In the genomic region with DNA sequence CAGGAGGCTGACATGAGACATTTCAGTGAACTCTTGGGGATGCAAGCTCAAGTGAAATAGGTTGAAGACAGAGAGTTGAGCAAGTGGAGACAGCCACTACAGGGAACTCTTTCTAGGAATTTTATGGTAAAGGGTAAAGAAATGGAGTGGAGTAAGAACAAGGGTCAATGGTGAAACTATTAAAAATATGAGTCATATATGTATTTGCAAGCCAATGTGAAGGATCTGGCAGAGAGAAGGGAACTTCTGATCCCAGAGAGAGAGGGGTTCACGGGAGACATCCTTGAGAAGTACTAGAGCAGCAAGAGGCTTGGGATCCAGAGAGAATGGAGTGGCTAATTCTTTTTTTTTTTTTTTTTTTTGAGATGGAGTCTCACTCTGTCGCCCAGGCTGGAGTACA, we compare ENCODE assay signal across 1 cellular context.
TF ChIP-seq lines count a peak whose summit lies in the region.

No MANE protein-coding gene starts in this region.

TF ChIP-seq in H1, 55 proteins besides CTCF, POLR2A, EP300 and RAD21:
- TF ChIP-seq E2F6 (IDR thresholded peaks at IDR 0.05), result no peak
- TF ChIP-seq, protein P1, sequence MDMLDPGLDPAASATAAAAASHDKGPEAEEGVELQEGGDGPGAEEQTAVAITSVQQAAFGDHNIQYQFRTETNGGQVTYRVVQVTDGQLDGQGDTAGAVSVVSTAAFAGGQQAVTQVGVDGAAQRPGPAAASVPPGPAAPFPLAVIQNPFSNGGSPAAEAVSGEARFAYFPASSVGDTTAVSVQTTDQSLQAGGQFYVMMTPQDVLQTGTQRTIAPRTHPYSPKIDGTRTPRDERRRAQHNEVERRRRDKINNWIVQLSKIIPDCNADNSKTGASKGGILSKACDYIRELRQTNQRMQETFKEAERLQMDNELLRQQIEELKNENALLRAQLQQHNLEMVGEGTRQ (IDR thresholded peaks at IDR 0.05; ENCODE audit: low read length), result no peak
- no peak for TF ChIP-seq SP2 (IDR thresholded peaks at IDR 0.05; ENCODE audit: low read length)
- no peak for TF ChIP-seq BACH1 (IDR thresholded peaks at IDR 0.05; ENCODE audit: low read length)
- no peak for TF ChIP-seq CHD2 (IDR thresholded peaks at IDR 0.05; ENCODE audit: low read length)
- no peak for TF ChIP-seq GABPA (IDR thresholded peaks at IDR 0.05; ENCODE audit: borderline replicate concordance, insufficient read depth, low read length)
- no peak for TF ChIP-seq HDAC6 (IDR thresholded peaks at IDR 0.05; ENCODE audit: low read depth, low read length)
- TF ChIP-seq KDM5A (IDR thresholded peaks at IDR 0.05; ENCODE audit: low read length), result no peak
- TF ChIP-seq JUND (IDR thresholded peaks at IDR 0.05; ENCODE audit: low read length), result no peak
- no peak for TF ChIP-seq TEAD4 (IDR thresholded peaks at IDR 0.05; ENCODE audit: low read depth, low read length)
- TF ChIP-seq TAF1 (IDR thresholded peaks at IDR 0.05; ENCODE audit: low read depth, low read length), result no peak
- TF ChIP-seq SP4 (IDR thresholded peaks at IDR 0.05; ENCODE audit: low read length), result no peak
- TF ChIP-seq SUZ12 (IDR thresholded peaks at IDR 0.05; ENCODE audit: low read length), result no peak
